In genomic region chr15:57411945-57412768, GRCh38 we compare ENCODE assay signal across 25 cellular contexts. TPM values are rescaled to one million over a fixed set of nuclear protein-coding genes. Genes with fewer than 3 reads are reported as not detected.
DNase-seq lines count a peak whose midpoint lies in the region; ATAC-seq and TF ChIP-seq lines count a peak whose summit lies in the region.
"Had no signal": no experiment of that assay in that cellular context is flagged by ENCODE, and none has a peak within 500 bp of the region (broad histone marks: within the 10 kb centered on the region; RNA-seq: fewer than 3 reads in every experiment).

No MANE protein-coding gene starts in this region.

- TF ChIP-seq CTCF in progenitor cell of endocrine pancreas (IDR thresholded peaks at IDR 0.05; ENCODE audit: unreplicated experiment) (no peak), hepatocyte (IDR thresholded peaks at IDR 0.05; ENCODE audit: poor library complexity) (no peak)

- H3K79me2 ChIP-seq in hepatocyte, result no peaks in the 10 kb centered on the region

- no peaks in the 10 kb centered on the region for H3K9me3 ChIP-seq in hepatocyte (ENCODE audit: low read depth)
- H3K9me3 ChIP-seq: breast epithelium, lower lobe of right lung, mucosa of descending colon had no signal

- intact Hi-C loops in Right ventricle myocardium inferior (cut with DNase I) (no loop called here), cardiac septum (cut with DNase I) (no loop called here), left cardiac atrium (cut with DNase I) (no loop called here)

- H3K27me3 ChIP-seq in hepatocyte, result no peaks in the 10 kb centered on the region
- H3K27me3 ChIP-seq: breast epithelium had no signal

- no peak overlapping the region for H3K27ac ChIP-seq in hepatocyte
- H3K27ac ChIP-seq: breast epithelium, epithelial cell of prostate, lower lobe of right lung had no signal

- peaks cover 23% of the 10 kb centered on the region for H3K36me3 Mint-ChIP-seq in progenitor cell of endocrine pancreas (ENCODE audit: insufficient read depth)
- H3K36me3 Mint-ChIP-seq: natural killer cell treated with Interleukin-12 subunit alpha and Interleukin-12 subunit beta and Interleukin-15 and Interleukin-18, amount 100 ng/mL, for 72 hours had no signal

- no peaks in the 10 kb centered on the region for H3K4me1 ChIP-seq in hepatocyte (ENCODE audit: insufficient read depth)
- H3K4me1 ChIP-seq: breast epithelium had no signal

- H3K36me3 ChIP-seq in hepatocyte (replicated peaks; ENCODE audit: insufficient read depth, low read depth), result no peaks in the 10 kb centered on the region
- H3K36me3 ChIP-seq: breast epithelium, lower lobe of right lung had no signal

- ATAC-seq in Right ventricle myocardium inferior (peak; percentile 75), left cardiac atrium (peak; percentile 77 to 88)
- ATAC-seq: activated CD4-positive, alpha-beta T cell treated with anti-CD3 and anti-CD28 coated beads for 36 hours; activated CD8-positive, alpha-beta T cell treated with anti-CD3 and anti-CD28 coated beads, Interleukin-2, amount 10 ng/mL, durations not matched to agents 7 days and 5 days; lower lobe of right lung; mucosa of descending colon; natural killer cell treated with Interleukin-12 subunit alpha and Interleukin-12 subunit beta and Interleukin-15 and Interleukin-18, amount 100 ng/mL, for 72 hours had no signal

- H4K20me1 ChIP-seq in hepatocyte (ENCODE audit: insufficient read depth, poor library complexity, severe bottlenecking), result no peaks in the 10 kb centered on the region

- peak overlapping the region; percentile 12 for H3K27ac Mint-ChIP-seq in progenitor cell of endocrine pancreas
- H3K27ac Mint-ChIP-seq: activated CD4-positive, alpha-beta T cell treated with anti-CD3 and anti-CD28 coated beads for 36 hours; activated CD8-positive, alpha-beta T cell treated with anti-CD3 and anti-CD28 coated beads, Interleukin-2, amount 10 ng/mL, durations not matched to agents 7 days and 5 days; activated T-helper 2 cell treated with anti-CD3 and anti-CD28 coated beads, Interferon-gamma antibody, Interleukin-2, Interleukin-4, amounts not matched to agents 10 μg/mL and 5 μg/mL and 100 μg/mL, durations not matched to agents 14 hours and 24 hours and 36 hours; CD4-positive, alpha-beta T cell; natural killer cell treated with Interleukin-12 subunit alpha and Interleukin-12 subunit beta and Interleukin-15 and Interleukin-18, amount 100 ng/mL, for 72 hours had no signal

- DNase-seq in Right ventricle myocardium inferior (ENCODE audit: missing footprints), result no peak
- no peak for DNase-seq in cardiac septum (ENCODE audit: low spot score)
- peak; percentile 71 for DNase-seq in NCI-H146 (lab: John Stamatoyannopoulos, UW)
- DNase-seq in left cardiac atrium, result peak; percentile 45
- no peak for DNase-seq in progenitor cell of endocrine pancreas (ENCODE audit: low spot score, unreplicated experiment)
- DNase-seq in putamen (ENCODE audit: low spot score), result no peak
- no peak for DNase-seq in hepatocyte (ENCODE audit: low spot score)
- DNase-seq in HuH-7.5 (ENCODE audit: low spot score), result no peak
- DNase-seq: activated CD4-positive, alpha-beta T cell treated with anti-CD3 and anti-CD28 coated beads for 36 hours; activated CD8-positive, alpha-beta T cell treated with anti-CD3 and anti-CD28 coated beads, Interleukin-2, amount 10 ng/mL, durations not matched to agents 7 days and 5 days; activated naive CD4-positive, alpha-beta T cell treated with anti-CD3 and anti-CD28 coated beads, Interleukin-2, amount 50 U/mL, for 16 hours; CD4-positive, alpha-beta T cell; effector CD4-positive, alpha-beta T cell; Karpas-422; lower lobe of right lung; mucosa of descending colon; NCI-H1436; NCI-H748 treated with DMSO at 0.1 percent for 48 hours; small intestine; stimulated activated naive CD4-positive, alpha-beta T cell treated with Interleukin-2 at 50 U/mL for 16 hours; SW 1271 had no signal

- no peaks in the 10 kb centered on the region for H3K9me3 Mint-ChIP-seq in progenitor cell of endocrine pancreas (ENCODE audit: low read depth)
- H3K9me3 Mint-ChIP-seq: activated T-helper 2 cell treated with anti-CD3 and anti-CD28 coated beads, Interferon-gamma antibody, Interleukin-2, Interleukin-4, amounts not matched to agents 10 μg/mL and 5 μg/mL and 100 μg/mL, durations not matched to agents 14 hours and 24 hours and 36 hours; CD4-positive, alpha-beta T cell; natural killer cell treated with Interleukin-12 subunit alpha and Interleukin-12 subunit beta and Interleukin-15 and Interleukin-18, amount 100 ng/mL, for 72 hours had no signal

- no peak overlapping the region for H3K4me2 ChIP-seq in hepatocyte

- H3K4me3 ChIP-seq in hepatocyte, result no peak overlapping the region
- H3K4me3 ChIP-seq: breast epithelium, lower lobe of right lung, mucosa of descending colon had no signal

- H3K4me1 Mint-ChIP-seq in progenitor cell of endocrine pancreas (ENCODE audit: low read depth), result peaks cover 16% of the 10 kb centered on the region
- H3K4me1 Mint-ChIP-seq: activated CD4-positive, alpha-beta T cell treated with anti-CD3 and anti-CD28 coated beads for 36 hours had no signal

- no peaks in the 10 kb centered on the region for H3K27me3 Mint-ChIP-seq in progenitor cell of endocrine pancreas
- H3K27me3 Mint-ChIP-seq: activated CD4-positive, alpha-beta T cell treated with anti-CD3 and anti-CD28 coated beads for 36 hours had no signal

- H3K9me2 ChIP-seq in hepatocyte (replicated peaks; ENCODE audit: insufficient read depth), result no peaks in the 10 kb centered on the region

- no peak overlapping the region for H2AFZ ChIP-seq in hepatocyte

- H3K4me3 Mint-ChIP-seq in progenitor cell of endocrine pancreas (ENCODE audit: low read depth), result no peak overlapping the region
- H3K4me3 Mint-ChIP-seq: activated CD4-positive, alpha-beta T cell treated with anti-CD3 and anti-CD28 coated beads for 36 hours; activated CD8-positive, alpha-beta T cell treated with anti-CD3 and anti-CD28 coated beads, Interleukin-2, amount 10 ng/mL, durations not matched to agents 7 days and 5 days; CD4-positive, alpha-beta T cell; natural killer cell treated with Interleukin-12 subunit alpha and Interleukin-12 subunit beta and Interleukin-15 and Interleukin-18, amount 100 ng/mL, for 72 hours had no signal

- 55% methylated on average over 12 of the region's 12 CpGs for WGBS in hepatocyte (ENCODE audit: low lambda C conversion rate, missing lambda C conversion rate)

RNA-seq across cellular contexts. Expression of gene CGNL1, which starts 35.9 kb away (rescaled TPM):
- total RNA-seq in Right ventricle myocardium inferior (10.0 TPM), cardiac septum (19.6 TPM), left cardiac atrium (10 to 100 TPM; 16.8 to 26.0 TPM), progenitor cell of endocrine pancreas (40.4 and 41.9 TPM in 2 replicates), hepatocyte (13.1 and 13.7 TPM in 2 replicates)
- polyA plus RNA-seq in hepatocyte, result 9.8 and 11.4 TPM in 2 replicates
- total RNA-seq: activated CD4-positive, alpha-beta T cell treated with anti-CD3 and anti-CD28 coated beads for 36 hours; activated CD8-positive, alpha-beta T cell treated with anti-CD3 and anti-CD28 coated beads, Interleukin-2, amount 10 ng/mL, durations not matched to agents 7 days and 5 days; activated T-helper 2 cell treated with anti-CD3 and anti-CD28 coated beads, Interferon-gamma antibody, Interleukin-2, Interleukin-4, amounts not matched to agents 10 μg/mL and 5 μg/mL and 100 μg/mL, durations not matched to agents 14 hours and 24 hours and 36 hours; CD4-positive, alpha-beta T cell; natural killer cell treated with Interleukin-12 subunit alpha and Interleukin-12 subunit beta and Interleukin-15 and Interleukin-18, amount 100 ng/mL, for 72 hours had no signal

Comparison
In these comparisons a context has a peak if more than half of its experiments do, and no peak if none do; other contexts are left out.
1. DNase-seq: peak in NCI-H146 (single experiment) and left cardiac atrium (single experiment); none in Right ventricle myocardium inferior (single experiment), cardiac septum (single experiment), progenitor cell of endocrine pancreas (single experiment), putamen (single experiment), hepatocyte (single experiment) and HuH-7.5 (single experiment).